Comparison of ENCODE assay signal across 18 cellular contexts in the genomic region with DNA sequence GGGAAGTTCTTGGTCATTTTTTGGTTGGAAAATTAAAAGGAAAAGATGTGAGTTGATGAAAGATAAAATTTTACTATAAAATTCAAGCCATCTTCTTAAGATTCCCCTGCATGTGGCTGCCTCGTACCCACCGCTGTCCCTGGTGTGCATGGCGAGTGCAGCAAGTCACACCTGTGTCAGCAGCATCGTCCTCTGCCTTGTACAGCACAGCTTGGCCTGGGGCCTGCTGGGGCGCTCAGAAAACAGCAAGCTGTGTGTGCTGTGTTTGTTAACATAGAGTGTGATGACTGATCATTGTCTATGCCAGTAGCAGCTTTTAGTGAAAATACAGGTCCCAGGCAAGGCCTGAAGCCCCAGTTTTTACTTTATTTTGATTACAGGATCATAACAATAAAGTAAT. TPM values are rescaled to one million over a fixed set of nuclear protein-coding genes. Genes with fewer than 3 reads are reported as not detected.
A peak's percentile ranks its signal among the peaks of the same experiment; 100 is the strongest.
DNase-seq lines count a peak whose midpoint lies in the region; ATAC-seq, FAIRE-seq and TF ChIP-seq lines count a peak whose summit lies in the region.
"Had no signal": no experiment of that assay in that cellular context is flagged by ENCODE, and none has a peak within 500 bp of the region (broad histone marks: within the 10 kb centered on the region; RNA-seq: fewer than 3 reads in every experiment).

No MANE protein-coding gene starts in this region.

- no peaks in the 10 kb centered on the region for H3K27me3 Mint-ChIP-seq in activated T-cell treated with anti-CD3 and anti-CD28 coated beads, Interleukin-2, amount 50 U/mL, for 72 hours (ENCODE audit: low read depth)
- H3K27me3 Mint-ChIP-seq in activated T-cell treated with anti-CD3 and anti-CD28 coated beads, Interleukin-2, amount 50 U/mL, for 4 hours (ENCODE audit: low read depth), result no peaks in the 10 kb centered on the region
- no peaks in the 10 kb centered on the region for H3K27me3 Mint-ChIP-seq in astrocyte (ENCODE audit: low read depth, unreplicated experiment)
- no peaks in the 10 kb centered on the region for H3K27me3 Mint-ChIP-seq in activated T-helper 1 cell treated with anti-CD3 and anti-CD28 coated beads, Interleukin-12 subunit alpha, Interleukin-12 subunit beta, Interleukin-2, Interleukin-4 antibody, amounts not matched to agents 30 ng/mL and 10 ng/mL and 1 ng/mL, durations not matched to agents 14 hours and 24 hours and 36 hours (ENCODE audit: insufficient read depth)
- H3K27me3 Mint-ChIP-seq: B cell had no signal

- H3K4ac ChIP-seq in neuronal stem cell (ENCODE audit: low read length), result no peak overlapping the region

- no peak overlapping the region for H3K4me3 ChIP-seq in astrocyte (ENCODE audit: insufficient read depth, low read depth, low read length)
- no peak overlapping the region for H3K4me3 ChIP-seq in neuronal stem cell (ENCODE audit: low read length in 2 of 2)
- H3K4me3 ChIP-seq in colonic mucosa, result no peak overlapping the region
- H3K4me3 ChIP-seq: BLaER1 treated with 17β-estradiol and CSF1 and Interleukin-3, amounts not matched to agents 10 nM and 100 nM; HAP-1 had no signal

- H3K79me1 ChIP-seq in neuronal stem cell (ENCODE audit: low read depth, low read length), result no peaks in the 10 kb centered on the region

- peaks cover 0 to 1% of the 10 kb centered on the region in 2 donors for H3K36me3 Mint-ChIP-seq in activated T-cell treated with anti-CD3 and anti-CD28 coated beads, Interleukin-2, amount 50 U/mL, for 72 hours (ENCODE audit: insufficient read depth in 2 of 2)
- H3K36me3 Mint-ChIP-seq in activated T-cell treated with anti-CD3 and anti-CD28 coated beads, Interleukin-2, amount 50 U/mL, for 4 hours (ENCODE audit: insufficient read depth), result peaks cover 25% of the 10 kb centered on the region
- peaks cover 26% of the 10 kb centered on the region for H3K36me3 Mint-ChIP-seq in astrocyte (ENCODE audit: low read depth, unreplicated experiment)
- peaks cover 13% of the 10 kb centered on the region for H3K36me3 Mint-ChIP-seq in activated T-helper 1 cell treated with anti-CD3 and anti-CD28 coated beads, Interleukin-12 subunit alpha, Interleukin-12 subunit beta, Interleukin-2, Interleukin-4 antibody, amounts not matched to agents 30 ng/mL and 10 ng/mL and 1 ng/mL, durations not matched to agents 14 hours and 24 hours and 36 hours (ENCODE audit: low read depth)

- H3K27me3 ChIP-seq in astrocyte (ENCODE audit: insufficient read depth, low read length), result no peaks in the 10 kb centered on the region
- no peaks in the 10 kb centered on the region for H3K27me3 ChIP-seq in neuronal stem cell (ENCODE audit: control insufficient read depth in 3 of 3, insufficient read depth in 3 of 3, low read depth in 1 of 3, low read length in 3 of 3)
- H3K27me3 ChIP-seq in colonic mucosa, result no peaks in the 10 kb centered on the region
- H3K27me3 ChIP-seq: BLaER1 treated with 17β-estradiol and CSF1 and Interleukin-3, amounts not matched to agents 10 nM and 100 nM had no signal

- peak overlapping the region; percentile 61 for H3K18ac ChIP-seq in neuronal stem cell (ENCODE audit: low read length)

- no peak overlapping the region for H3K14ac ChIP-seq in neuronal stem cell (ENCODE audit: low read length)

- H3K9ac ChIP-seq in astrocyte (ENCODE audit: low read length), result no peak overlapping the region
- H3K9ac ChIP-seq in neuronal stem cell (ENCODE audit: low read depth, low read length, poor library complexity), result no peak overlapping the region
- no peak overlapping the region for H3K9ac ChIP-seq in colonic mucosa (ENCODE audit: low read depth in 2 of 2, low read length in 2 of 2)
- H3K9ac ChIP-seq: BLaER1 treated with 17β-estradiol and CSF1 and Interleukin-3, amounts not matched to agents 10 nM and 100 nM had no signal

- no peak for ATAC-seq in activated T-cell treated with anti-CD3 and anti-CD28 coated beads, Interleukin-2, amount 50 U/mL, for 72 hours (replicated peaks in 1 of 2)
- ATAC-seq in activated T-cell treated with anti-CD3 and anti-CD28 coated beads, Interleukin-2, amount 50 U/mL, for 4 hours, result no peak
- ATAC-seq: CD8-positive, alpha-beta T cell had no signal

- no peak for DNase-seq in activated T-cell treated with anti-CD3 and anti-CD28 coated beads, Interleukin-2, amount 50 U/mL, for 72 hours
- no peak for DNase-seq in activated T-cell treated with anti-CD3 and anti-CD28 coated beads, Interleukin-2, amount 50 U/mL, for 4 hours
- DNase-seq in astrocyte (ENCODE audit: low read depth) (no peak), neuronal stem cell (ENCODE audit: low spot score) (no peak), substantia nigra (lab: John Stamatoyannopoulos, UW) (peak in 6 of 49 donors; percentile 15 to 26 (median 24)), NCI-H1092 (lab: John Stamatoyannopoulos, UW) (no peak), colonic mucosa (no peak)
- DNase-seq in activated T-helper 1 cell treated with anti-CD3 and anti-CD28 coated beads, Interleukin-12 subunit alpha, Interleukin-12 subunit beta, Interleukin-2, Interleukin-4 antibody, amounts not matched to agents 30 ng/mL and 10 ng/mL and 1 ng/mL, durations not matched to agents 14 hours and 24 hours and 36 hours (ENCODE audit: low spot score), result no peak
- DNase-seq: Calu3; CD8-positive, alpha-beta T cell; DMS79 treated with DMSO at 0.1 percent for 48 hours; GF-D8; IMR-90 had no signal

- H3K9me3 ChIP-seq in astrocyte (ENCODE audit: insufficient read depth, low read depth, low read length) (no peaks in the 10 kb centered on the region), neuronal stem cell (replicated peaks in 1 of 2; ENCODE audit: control insufficient read depth in 2 of 2, insufficient read depth in 1 of 2, low read depth in 1 of 2, low read length in 2 of 2) (no peaks in the 10 kb centered on the region), colonic mucosa (no peaks in the 10 kb centered on the region)
- H3K9me3 ChIP-seq: BLaER1 treated with 17β-estradiol and CSF1 and Interleukin-3, amounts not matched to agents 10 nM and 100 nM; HAP-1 had no signal

- TF ChIP-seq CTCF in astrocyte (IDR thresholded peaks at IDR 0.05; ENCODE audit: insufficient read depth, low read depth, low read length) (no peak), colonic mucosa (IDR thresholded peaks at IDR 0.05) (no peak)

- no CpG with 5 or more reads among the region's 5 CpGs for WGBS in neuronal stem cell (ENCODE audit: extremely low coverage in 2 of 2, insufficient read length in 2 of 2, insufficient replicate concordance in 1 of 2), 2 donors

- no peak overlapping the region for H2AFZ ChIP-seq in astrocyte (ENCODE audit: low read depth, low read length)
- H2AFZ ChIP-seq in neuronal stem cell (ENCODE audit: low read length), result no peak overlapping the region

- no peak overlapping the region for H3K27ac ChIP-seq in astrocyte (ENCODE audit: low read depth, low read length)
- H3K27ac ChIP-seq in neuronal stem cell (replicated peaks; ENCODE audit: low read length), result no peak overlapping the region
- H3K27ac ChIP-seq in substantia nigra (ENCODE audit: low read depth, low read length, poor library complexity, severe bottlenecking), result peak overlapping the region; percentile 13
- no peak overlapping the region for H3K27ac ChIP-seq in colonic mucosa
- H3K27ac ChIP-seq: BLaER1 treated with 17β-estradiol and CSF1 and Interleukin-3, amounts not matched to agents 10 nM and 100 nM; HL-60 had no signal

- H3K36me3 ChIP-seq in astrocyte (ENCODE audit: insufficient read depth, low read length) (peaks cover 15% of the 10 kb centered on the region), neuronal stem cell (replicated peaks in 1 of 2; ENCODE audit: control insufficient read depth in 2 of 2, insufficient read depth in 2 of 2, low read length in 2 of 2) (peaks cover 12 to 93% of the 10 kb centered on the region in 2 donors), colonic mucosa (peaks cover 3% of the 10 kb centered on the region)

- no peak overlapping the region for H2BK12ac ChIP-seq in neuronal stem cell (ENCODE audit: low read length)

- H4K20me1 ChIP-seq in astrocyte (ENCODE audit: insufficient read depth, low read length), result peaks cover 3% of the 10 kb centered on the region

- no peak overlapping the region for H3K4me2 ChIP-seq in astrocyte (ENCODE audit: low read length)
- no peak overlapping the region for H3K4me2 ChIP-seq in neuronal stem cell (ENCODE audit: insufficient read depth, low read length, poor library complexity, severe bottlenecking)
- H3K4me2 ChIP-seq: BLaER1 treated with 17β-estradiol and CSF1 and Interleukin-3, amounts not matched to agents 10 nM and 100 nM had no signal

- no peak overlapping the region for H2BK120ac ChIP-seq in neuronal stem cell (ENCODE audit: low read depth, low read length)

- no peak for FAIRE-seq in astrocyte (lab: Jason Lieb, UNC)
- FAIRE-seq: GM19239 had no signal

- no peak overlapping the region for H2BK15ac ChIP-seq in neuronal stem cell (ENCODE audit: low read length)

- no peak overlapping the region for H4K91ac ChIP-seq in neuronal stem cell (ENCODE audit: low read depth, low read length, poor library complexity)

- no peak overlapping the region for H2AK5ac ChIP-seq in neuronal stem cell (ENCODE audit: low read depth, low read length)

- H3K27ac Mint-ChIP-seq in activated T-cell treated with anti-CD3 and anti-CD28 coated beads, Interleukin-2, amount 50 U/mL, for 72 hours, result peak overlapping the region; percentile 65
- H3K27ac Mint-ChIP-seq in astrocyte (ENCODE audit: unreplicated experiment), result peak overlapping the region; percentile 14
- H3K27ac Mint-ChIP-seq in activated T-helper 1 cell treated with anti-CD3 and anti-CD28 coated beads, Interleukin-12 subunit alpha, Interleukin-12 subunit beta, Interleukin-2, Interleukin-4 antibody, amounts not matched to agents 30 ng/mL and 10 ng/mL and 1 ng/mL, durations not matched to agents 14 hours and 24 hours and 36 hours, result no peak overlapping the region
- H3K27ac Mint-ChIP-seq: B cell; CD8-positive, alpha-beta T cell had no signal

- no peak overlapping the region for H3K4me3 Mint-ChIP-seq in activated T-cell treated with anti-CD3 and anti-CD28 coated beads, Interleukin-2, amount 50 U/mL, for 72 hours
- no peak overlapping the region for H3K4me3 Mint-ChIP-seq in activated T-cell treated with anti-CD3 and anti-CD28 coated beads, Interleukin-2, amount 50 U/mL, for 4 hours
- H3K4me3 Mint-ChIP-seq in astrocyte (ENCODE audit: unreplicated experiment), result no peak overlapping the region
- no peak overlapping the region for H3K4me3 Mint-ChIP-seq in activated T-helper 1 cell treated with anti-CD3 and anti-CD28 coated beads, Interleukin-12 subunit alpha, Interleukin-12 subunit beta, Interleukin-2, Interleukin-4 antibody, amounts not matched to agents 30 ng/mL and 10 ng/mL and 1 ng/mL, durations not matched to agents 14 hours and 24 hours and 36 hours
- H3K4me3 Mint-ChIP-seq: B cell; CD8-positive, alpha-beta T cell had no signal

- intact Hi-C loops in activated T-helper 1 cell treated with anti-CD3 and anti-CD28 coated beads, Interleukin-12 subunit alpha, Interleukin-12 subunit beta, Interleukin-2, Interleukin-4 antibody, amounts not matched to agents 30 ng/mL and 10 ng/mL and 1 ng/mL, durations not matched to agents 14 hours and 24 hours and 36 hours (cut with micrococcal nuclease), result no loop called here
- intact Hi-C loops in colonic mucosa (cut with DNase I), result no loop called here

- no peak overlapping the region for H3K23ac ChIP-seq in neuronal stem cell (ENCODE audit: low read depth, low read length, poor library complexity)

- H3K9me3 Mint-ChIP-seq in activated T-cell treated with anti-CD3 and anti-CD28 coated beads, Interleukin-2, amount 50 U/mL, for 72 hours, result no peaks in the 10 kb centered on the region
- H3K9me3 Mint-ChIP-seq in activated T-cell treated with anti-CD3 and anti-CD28 coated beads, Interleukin-2, amount 50 U/mL, for 4 hours, result no peaks in the 10 kb centered on the region
- H3K9me3 Mint-ChIP-seq in astrocyte (ENCODE audit: unreplicated experiment), result no peaks in the 10 kb centered on the region
- H3K9me3 Mint-ChIP-seq in activated T-helper 1 cell treated with anti-CD3 and anti-CD28 coated beads, Interleukin-12 subunit alpha, Interleukin-12 subunit beta, Interleukin-2, Interleukin-4 antibody, amounts not matched to agents 30 ng/mL and 10 ng/mL and 1 ng/mL, durations not matched to agents 14 hours and 24 hours and 36 hours, result no peaks in the 10 kb centered on the region
- H3K9me3 Mint-ChIP-seq: CD8-positive, alpha-beta T cell had no signal

- H3K4me1 Mint-ChIP-seq in activated T-cell treated with anti-CD3 and anti-CD28 coated beads, Interleukin-2, amount 50 U/mL, for 72 hours (ENCODE audit: low read depth), result no peaks in the 10 kb centered on the region
- no peaks in the 10 kb centered on the region for H3K4me1 Mint-ChIP-seq in activated T-cell treated with anti-CD3 and anti-CD28 coated beads, Interleukin-2, amount 50 U/mL, for 4 hours (ENCODE audit: low read depth)
- peaks cover 5% of the 10 kb centered on the region for H3K4me1 Mint-ChIP-seq in astrocyte (ENCODE audit: low read depth, unreplicated experiment)
- no peaks in the 10 kb centered on the region for H3K4me1 Mint-ChIP-seq in activated T-helper 1 cell treated with anti-CD3 and anti-CD28 coated beads, Interleukin-12 subunit alpha, Interleukin-12 subunit beta, Interleukin-2, Interleukin-4 antibody, amounts not matched to agents 30 ng/mL and 10 ng/mL and 1 ng/mL, durations not matched to agents 14 hours and 24 hours and 36 hours (ENCODE audit: low read depth)
- H3K4me1 Mint-ChIP-seq: B cell had no signal

- H4K8ac ChIP-seq in neuronal stem cell (ENCODE audit: low read depth, low read length), result no peak overlapping the region

- H2BK5ac ChIP-seq in neuronal stem cell (ENCODE audit: low read length), result no peak overlapping the region

- no peaks in the 10 kb centered on the region for H3K4me1 ChIP-seq in astrocyte (ENCODE audit: insufficient read depth, low read length)
- no peaks in the 10 kb centered on the region for H3K4me1 ChIP-seq in neuronal stem cell (ENCODE audit: control insufficient read depth in 2 of 2, insufficient read depth in 1 of 2, low read depth in 1 of 2, low read length in 2 of 2)
- H3K4me1 ChIP-seq in colonic mucosa, result no peaks in the 10 kb centered on the region
- H3K4me1 ChIP-seq: HAP-1 had no signal

- H3K79me2 ChIP-seq in astrocyte (ENCODE audit: insufficient read depth, low read length), result peaks cover 4% of the 10 kb centered on the region

RNA-seq across cellular contexts. Expression of a gene that starts 56.7 kb away (rescaled TPM):
- 10 to 100 TPM; 17.2 to 23.2 TPM for total RNA-seq in activated T-cell treated with anti-CD3 and anti-CD28 coated beads, Interleukin-2, amount 50 U/mL, for 72 hours
- 10 to 100 TPM; 13.8 to 14.3 (median 14.3) TPM for total RNA-seq in activated T-cell treated with anti-CD3 and anti-CD28 coated beads, Interleukin-2, amount 50 U/mL, for 4 hours
- total RNA-seq in astrocyte (29.6 and 29.8 TPM in 2 replicates), colonic mucosa (10 to 100 TPM; 25.1 to 28.5 TPM)
- 18.0 TPM for polyA plus RNA-seq in neuronal stem cell (2013, experiment 1 of 2)
- polyA plus RNA-seq in neuronal stem cell (2013, experiment 2 of 2), result 17.8 TPM
- 18.4 TPM in 2 replicates for total RNA-seq in activated T-helper 1 cell treated with anti-CD3 and anti-CD28 coated beads, Interleukin-12 subunit alpha, Interleukin-12 subunit beta, Interleukin-2, Interleukin-4 antibody, amounts not matched to agents 30 ng/mL and 10 ng/mL and 1 ng/mL, durations not matched to agents 14 hours and 24 hours and 36 hours
